12 cellular contexts compared by ENCODE assay signal in genomic region chr12:68446896-68447806, GRCh38.
A peak's percentile ranks its signal among the peaks of the same experiment; 100 is the strongest.
DNase-seq lines count a peak whose midpoint lies in the region; ATAC-seq and TF ChIP-seq lines count a peak whose summit lies in the region.
"Had no signal": no experiment of that assay in that cellular context is flagged by ENCODE, and none has a peak within 500 bp of the region (broad histone marks: within the 10 kb centered on the region; RNA-seq: fewer than 3 reads in every experiment).

No MANE protein-coding gene starts in this region.

- H3F3A ChIP-seq in Loucy (ENCODE audit: low read depth): peaks cover 7% of the 10 kb centered on the region

- H3K36me3 ChIP-seq in Loucy (ENCODE audit: insufficient read depth, low read length) (no peaks in the 10 kb centered on the region), mesendoderm (ENCODE audit: control insufficient read depth, insufficient read depth, low read length) (no peaks in the 10 kb centered on the region), left ventricle myocardium inferior (no peaks in the 10 kb centered on the region)
- H3K36me3 ChIP-seq: sigmoid colon had no signal

- H3K4me2 ChIP-seq in Loucy (ENCODE audit: low read depth, low read length, poor library complexity, severe bottlenecking) (peak overlapping the region; percentile 42), mesendoderm (ENCODE audit: low read length) (no peak overlapping the region)

- H3K56ac ChIP-seq in mesendoderm (ENCODE audit: low read length): peak overlapping the region; percentile 28

- H3K79me1 ChIP-seq in mesendoderm (ENCODE audit: low read length): no peaks in the 10 kb centered on the region

- intact Hi-C loops in left ventricle myocardium inferior (cut with micrococcal nuclease): no loop called here

- no peaks in the 10 kb centered on the region for H3K9me2 ChIP-seq in Loucy (replicated peaks; ENCODE audit: low read depth, low read length)

- H3K79me2 ChIP-seq in Loucy (ENCODE audit: insufficient read depth, low read length) (no peaks in the 10 kb centered on the region), mesendoderm (ENCODE audit: control insufficient read depth, insufficient read depth, low read length) (no peaks in the 10 kb centered on the region)

- H3K9me3 Mint-ChIP-seq in activated T-helper 17 cell treated with anti-CD3 and anti-CD28 coated beads, Interleukin-2, amount 50 U/mL, for 72 hours: peaks cover 6% of the 10 kb centered on the region

- peaks cover 11% of the 10 kb centered on the region for H3K36me3 Mint-ChIP-seq in activated T-helper 17 cell treated with anti-CD3 and anti-CD28 coated beads, Interleukin-2, amount 50 U/mL, for 72 hours (ENCODE audit: low read depth)

- no peak overlapping the region for H4K5ac ChIP-seq in mesendoderm (ENCODE audit: low read length)

- H3K4me1 Mint-ChIP-seq in activated T-helper 17 cell treated with anti-CD3 and anti-CD28 coated beads, Interleukin-2, amount 50 U/mL, for 72 hours: peaks cover 56% of the 10 kb centered on the region

- H3K4me3 Mint-ChIP-seq in activated T-helper 17 cell treated with anti-CD3 and anti-CD28 coated beads, Interleukin-2, amount 50 U/mL, for 72 hours: peak overlapping the region; percentile 28

- TF ChIP-seq CTCF in Loucy (conservative IDR thresholded peaks at IDR 0.05; ENCODE audit: low read length) (no peak), left ventricle myocardium inferior (IDR thresholded peaks at IDR 0.05; ENCODE audit: borderline replicate concordance) (no peak)

- no peak overlapping the region for H3K23ac ChIP-seq in mesendoderm (ENCODE audit: low read length)

- no peak for ATAC-seq in activated T-helper 17 cell treated with anti-CD3 and anti-CD28 coated beads, Interleukin-2, amount 50 U/mL, for 72 hours (replicated peaks)
- no peak for ATAC-seq in HG03460 (IDR thresholded peaks at IDR 0.05; ENCODE audit: unreplicated experiment)

- H3K9me3 ChIP-seq in Loucy (ENCODE audit: insufficient read depth, low read depth, low read length) (no peaks in the 10 kb centered on the region), left ventricle myocardium inferior (replicated peaks) (peaks cover 17% of the 10 kb centered on the region)

- H3K9ac ChIP-seq in Loucy (ENCODE audit: low read depth, low read length, poor library complexity, severe bottlenecking) (peak overlapping the region; percentile 12), mesendoderm (ENCODE audit: low read length) (no peak overlapping the region)

- H3K4me1 ChIP-seq in Loucy (ENCODE audit: insufficient read depth, low read length, poor library complexity, severe bottlenecking) (peaks cover 70% of the 10 kb centered on the region), mesendoderm (ENCODE audit: control insufficient read depth, low read depth, low read length) (peaks cover 7% of the 10 kb centered on the region), left ventricle myocardium inferior (peaks cover 18% of the 10 kb centered on the region)

- H3K27ac Mint-ChIP-seq in activated T-helper 17 cell treated with anti-CD3 and anti-CD28 coated beads, Interleukin-2, amount 50 U/mL, for 72 hours: peak overlapping the region; percentile 94

- no peak overlapping the region for H4K8ac ChIP-seq in mesendoderm (ENCODE audit: low read depth, low read length)

- no peak overlapping the region for H2BK5ac ChIP-seq in mesendoderm (ENCODE audit: low read length)

- H2AK5ac ChIP-seq in mesendoderm (ENCODE audit: low read length): no peak overlapping the region

- no peak overlapping the region for H3K4ac ChIP-seq in mesendoderm (ENCODE audit: low read depth, low read length)

- DNase-seq in EH (ENCODE audit: low read depth): peak; percentile 30
- DNase-seq in mesendoderm: peak; percentile 72
- no peak for DNase-seq in Ammon's horn (ENCODE audit: low spot score)
- DNase-seq in NCI-H2107 (lab: John Stamatoyannopoulos, UW): no peak
- no peak for DNase-seq in left ventricle myocardium inferior
- DNase-seq: kidney; NCI-H2029 treated with DMSO at 0.1 percent for 48 hours; sigmoid colon; stimulated activated naive CD4-positive, alpha-beta T cell had no signal

- no peak overlapping the region for H3K4me3 ChIP-seq in Loucy (ENCODE audit: low read length, poor library complexity, severe bottlenecking)
- no peak overlapping the region for H3K4me3 ChIP-seq in mesendoderm (ENCODE audit: low read length)
- H3K4me3 ChIP-seq in left ventricle myocardium inferior: no peak overlapping the region
- H3K4me3 ChIP-seq: sigmoid colon had no signal

- no peak overlapping the region for H2AFZ ChIP-seq in Loucy (ENCODE audit: low read length)

- H3K27me3 ChIP-seq in Loucy (ENCODE audit: insufficient read depth, low read length, poor library complexity, severe bottlenecking) (no peaks in the 10 kb centered on the region), mesendoderm (ENCODE audit: insufficient read depth, low read length, poor library complexity) (no peaks in the 10 kb centered on the region), left ventricle myocardium inferior (ENCODE audit: low read depth) (no peaks in the 10 kb centered on the region)
- H3K27me3 ChIP-seq: sigmoid colon had no signal

- no peaks in the 10 kb centered on the region for H4K20me1 ChIP-seq in Loucy (ENCODE audit: insufficient read depth, low read length, poor library complexity, severe bottlenecking)

- H3K27me3 Mint-ChIP-seq in activated T-helper 17 cell treated with anti-CD3 and anti-CD28 coated beads, Interleukin-2, amount 50 U/mL, for 72 hours: no peaks in the 10 kb centered on the region

- H3K27ac ChIP-seq in mesendoderm (ENCODE audit: low read depth, low read length) (no peak overlapping the region), left ventricle myocardium inferior (replicated peaks) (no peak overlapping the region)

- H3K18ac ChIP-seq in mesendoderm (ENCODE audit: low read length): peak overlapping the region; percentile 28

- no CpG with 5 or more reads among the region's 7 CpGs for WGBS in mesendoderm (ENCODE audit: extremely low coverage, insufficient coverage, low lambda C conversion rate)

- H2BK120ac ChIP-seq in mesendoderm (ENCODE audit: low read depth, low read length): peak overlapping the region; percentile 12

- H2BK15ac ChIP-seq in mesendoderm (replicated peaks; ENCODE audit: low read depth): no peak overlapping the region

Comparison
In these comparisons a context has a peak if more than half of its experiments do, and no peak if none do; other contexts are left out.
1. DNase-seq: peak in EH (single experiment) and mesendoderm (single experiment); none in Ammon's horn (single experiment), NCI-H2107 (single experiment) and left ventricle myocardium inferior (single experiment).